ENCODE assay signal across 22 cellular contexts in the genomic region with DNA sequence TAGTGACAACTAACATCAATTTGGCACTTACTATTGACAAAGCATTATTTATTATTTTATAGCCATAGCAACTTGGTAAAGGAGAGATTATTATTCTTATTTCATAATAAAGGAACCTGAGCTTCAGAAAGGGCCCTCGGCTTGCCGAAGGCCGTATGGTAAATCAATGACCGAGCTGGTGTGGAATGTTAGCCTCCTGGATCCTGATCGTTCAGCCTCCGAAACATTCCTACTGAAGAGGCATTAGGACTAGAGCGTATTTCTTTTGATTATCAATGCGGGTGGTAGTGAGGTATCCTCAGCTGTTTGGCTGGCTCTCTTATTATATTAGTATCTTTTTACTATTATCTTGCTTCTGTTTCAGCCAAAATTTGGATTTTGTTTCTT.
DNase-seq lines count a peak whose midpoint lies in the region; ATAC-seq and TF ChIP-seq lines count a peak whose summit lies in the region.
"Had no signal": no experiment of that assay in that cellular context is flagged by ENCODE, and none has a peak within 500 bp of the region (broad histone marks: within the 10 kb centered on the region; RNA-seq: fewer than 3 reads in every experiment).

No MANE protein-coding gene starts in this region.

- H3K27ac ChIP-seq in lower lobe of right lung (peak overlapping the region; percentile 26), stomach (peak overlapping the region in 4 of 5 donors; percentile 13 to 78 (median 60))
- H3K27ac ChIP-seq: cardiac muscle cell, epithelial cell of prostate, SJSA1 had no signal

- TF ChIP-seq POLR2A in stomach (IDR thresholded peaks at IDR 0.05), result no peak

- H3K27me3 ChIP-seq in lower lobe of right lung (ENCODE audit: low read depth) (no peaks in the 10 kb centered on the region), stomach (no peaks in the 10 kb centered on the region)
- H3K27me3 ChIP-seq: cardiac muscle cell, left lung, MG63, SJSA1, tibial nerve had no signal

- H3K4me1 ChIP-seq in lower lobe of right lung, result peaks cover 22% of the 10 kb centered on the region
- peaks cover 0 to 24% (median 21%) of the 10 kb centered on the region in 4 donors for H3K4me1 ChIP-seq in stomach

- intact Hi-C loops in lower lobe of right lung (cut with DNase I) (no loop called here), stomach (cut with DNase I; ENCODE audit: low total_unique reads) (no loop called here)

- TF ChIP-seq CTCF in HFFc6 (IDR thresholded peaks at IDR 0.05) (no peak), chondrocyte (IDR thresholded peaks at IDR 0.05) (no peak), lower lobe of right lung (IDR thresholded peaks at IDR 0.05) (no peak), stomach (IDR thresholded peaks at IDR 0.05) (no peak)

- H3K4me3 ChIP-seq in lower lobe of right lung, result no peak overlapping the region
- no peak overlapping the region for H3K4me3 ChIP-seq in stomach
- H3K4me3 ChIP-seq: cardiac muscle cell, left lung, MG63, SJSA1, tibial nerve had no signal

- H3K27me3 Mint-ChIP-seq in HFFc6 (ENCODE audit: insufficient read depth), result no peaks in the 10 kb centered on the region; the same call in 1 of the 2 replicates
- no peaks in the 10 kb centered on the region for H3K27me3 Mint-ChIP-seq in chondrocyte (ENCODE audit: low read depth)
- H3K27me3 Mint-ChIP-seq: activated naive CD8-positive, alpha-beta T cell treated with anti-CD3 and anti-CD28 coated beads, Interleukin-2, amount 50 U/mL, for 24 hours; CD4-positive, alpha-beta memory T cell; stimulated activated memory B cell treated with anti-CD40 and anti-IgM and Interleukin-4, amounts not matched to agents 10 μg/mL and 1 μg/mL and 100 μg/mL, for 72 hours had no signal

- H3K9me3 Mint-ChIP-seq in HFFc6 (no peaks in the 10 kb centered on the region), chondrocyte (ENCODE audit: low read depth) (no peaks in the 10 kb centered on the region)
- H3K9me3 Mint-ChIP-seq: activated naive CD8-positive, alpha-beta T cell treated with anti-CD3 and anti-CD28 coated beads, Interleukin-2, amount 50 U/mL, for 24 hours; CD4-positive, alpha-beta memory T cell; stimulated activated memory B cell treated with anti-CD40 and anti-IgM and Interleukin-4, amounts not matched to agents 10 μg/mL and 1 μg/mL and 100 μg/mL, for 72 hours had no signal

- H3K4me3 Mint-ChIP-seq in HFFc6, result peak overlapping the region; percentile 26; the same call in 1 of the 2 replicates
- H3K4me3 Mint-ChIP-seq in chondrocyte (ENCODE audit: unreplicated experiment), result no peak overlapping the region
- H3K4me3 Mint-ChIP-seq: activated naive CD8-positive, alpha-beta T cell treated with anti-CD3 and anti-CD28 coated beads, Interleukin-2, amount 50 U/mL, for 24 hours; CD4-positive, alpha-beta memory T cell; stimulated activated memory B cell treated with anti-CD40 and anti-IgM and Interleukin-4, amounts not matched to agents 10 μg/mL and 1 μg/mL and 100 μg/mL, for 72 hours had no signal

- peak overlapping the region; percentile 48; the same call in 1 of the 2 replicates for H3K27ac Mint-ChIP-seq in HFFc6
- peak overlapping the region; percentile 89 for H3K27ac Mint-ChIP-seq in chondrocyte (ENCODE audit: unreplicated experiment)
- H3K27ac Mint-ChIP-seq: activated naive CD8-positive, alpha-beta T cell treated with anti-CD3 and anti-CD28 coated beads, Interleukin-2, amount 50 U/mL, for 24 hours; CD4-positive, alpha-beta memory T cell; stimulated activated memory B cell treated with anti-CD40 and anti-IgM and Interleukin-4, amounts not matched to agents 10 μg/mL and 1 μg/mL and 100 μg/mL, for 72 hours had no signal

- H3K36me3 ChIP-seq in lower lobe of right lung (no peaks in the 10 kb centered on the region), stomach (no peaks in the 10 kb centered on the region)
- H3K36me3 ChIP-seq: cardiac muscle cell, left lung, MG63, SJSA1, tibial nerve had no signal

- H3K4me1 Mint-ChIP-seq in HFFc6 (ENCODE audit: low read depth), result peaks cover 70% of the 10 kb centered on the region
- H3K4me1 Mint-ChIP-seq in chondrocyte (ENCODE audit: low read depth), result peaks cover 49% of the 10 kb centered on the region
- H3K4me1 Mint-ChIP-seq: activated naive CD8-positive, alpha-beta T cell treated with anti-CD3 and anti-CD28 coated beads, Interleukin-2, amount 50 U/mL, for 24 hours; stimulated activated memory B cell treated with anti-CD40 and anti-IgM and Interleukin-4, amounts not matched to agents 10 μg/mL and 1 μg/mL and 100 μg/mL, for 72 hours had no signal

- 33 to 61% (median 54%) methylated on average over 8 of the region's 8 CpGs for WGBS in stomach, 5 donors

- ATAC-seq in lower lobe of right lung (peak in 1 of 2 donors; percentile 25), GM21619 (IDR thresholded peaks at IDR 0.05; ENCODE audit: unreplicated experiment) (no peak), GM19324 (IDR thresholded peaks at IDR 0.05; ENCODE audit: low FRiP score, unreplicated experiment) (no peak)
- ATAC-seq: activated naive CD8-positive, alpha-beta T cell treated with anti-CD3 and anti-CD28 coated beads, Interleukin-2, amount 50 U/mL, for 24 hours; sciatic nerve; stimulated activated memory B cell treated with anti-CD40 and anti-IgM and Interleukin-4, amounts not matched to agents 10 μg/mL and 1 μg/mL and 100 μg/mL, for 72 hours had no signal

- H3K36me3 Mint-ChIP-seq in HFFc6 (ENCODE audit: low read depth), result no peaks in the 10 kb centered on the region
- no peaks in the 10 kb centered on the region for H3K36me3 Mint-ChIP-seq in chondrocyte (ENCODE audit: low read depth)

- DNase-seq in HFFc6 (no peak), chondrocyte (ENCODE audit: low spot score) (no peak), lower lobe of right lung (no peak), stomach (no peak), NCI-H446 treated with DMSO at 0.1 percent for 48 hours (lab: John Stamatoyannopoulos, UW) (no peak), NCI-H2196 (lab: John Stamatoyannopoulos, UW; ENCODE audit: unreplicated experiment) (no peak)
- DNase-seq: activated CD8-positive, alpha-beta memory T cell treated with anti-CD3 and anti-CD28 coated beads, Interleukin-2, amount 50 U/mL, for 4 hours; activated effector memory CD4-positive, alpha-beta T cell treated with Interleukin-2 at 50 U/mL for 16 hours; activated naive CD8-positive, alpha-beta T cell treated with anti-CD3 and anti-CD28 coated beads, Interleukin-2, amount 50 U/mL, for 24 hours; CD4-positive, alpha-beta memory T cell; left lung; NCI-H1436; T-helper 2 cell had no signal

- H3K9me3 ChIP-seq in lower lobe of right lung, result no peaks in the 10 kb centered on the region
- no peaks in the 10 kb centered on the region for H3K9me3 ChIP-seq in stomach
- H3K9me3 ChIP-seq: left lung, MG63, SJSA1, tibial nerve had no signal

- TF ChIP-seq EP300 in stomach (IDR thresholded peaks at IDR 0.05), result no peak
